ENCODE assay signal across 8 cellular contexts in the genomic region with DNA sequence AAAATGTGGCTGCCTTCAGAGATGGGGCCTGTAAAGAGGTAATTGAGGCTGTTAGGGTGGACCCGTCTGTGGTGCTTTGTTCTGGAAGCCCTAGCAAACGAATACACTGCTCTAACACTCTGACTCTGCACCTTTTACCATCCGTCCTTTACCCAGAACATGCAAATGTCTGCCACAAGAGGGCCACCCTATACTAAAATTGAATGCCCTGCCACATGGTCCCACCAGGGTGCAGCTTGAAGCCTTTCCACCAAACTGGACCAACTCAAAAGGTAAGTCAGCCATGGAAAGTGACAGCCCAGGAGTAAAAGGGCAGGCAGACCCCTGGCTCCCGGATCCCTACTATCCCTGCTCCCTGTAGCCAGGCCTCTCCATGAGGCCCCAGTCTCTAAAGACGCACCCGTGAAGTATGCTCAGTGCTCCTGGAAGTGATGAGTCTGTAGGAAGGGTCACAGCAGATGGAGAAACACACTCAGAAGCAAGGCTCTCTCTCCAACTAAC. TPM values are rescaled to one million over a fixed set of nuclear protein-coding genes. Genes with fewer than 3 reads are reported as not detected.
DNase-seq lines count a peak whose midpoint lies in the region; ATAC-seq and TF ChIP-seq lines count a peak whose summit lies in the region.

No MANE protein-coding gene starts in this region.

- no peaks in the 10 kb centered on the region for H3K79me2 ChIP-seq in mammary epithelial cell (ENCODE audit: insufficient read depth, low read length)

- no peak overlapping the region for H3K4me2 ChIP-seq in mammary epithelial cell (ENCODE audit: insufficient read depth, low read depth, low read length)

- H3K9ac ChIP-seq in mammary epithelial cell (ENCODE audit: insufficient read depth, low read length), result no peak overlapping the region

- peak; percentile 92 for TF ChIP-seq CTCF in VCaP (conservative IDR thresholded peaks at IDR 0.05)
- TF ChIP-seq CTCF in mammary epithelial cell (conservative IDR thresholded peaks at IDR 0.05 in 1 of 2, IDR thresholded peaks at IDR 0.05 in 1 of 2; ENCODE audit: extremely low read depth in 1 of 2, insufficient read depth in 1 of 2, low read depth in 1 of 2, low read length in 2 of 2), result peak; percentile 88 to 96

- peak overlapping the region; percentile 32; the same call in 1 of the 2 replicates for H3K27ac ChIP-seq in VCaP
- H3K27ac ChIP-seq in mammary epithelial cell (ENCODE audit: insufficient read depth, low read depth, low read length), result no peak overlapping the region

- peak overlapping the region; percentile 69 for H2AFZ ChIP-seq in mammary epithelial cell (ENCODE audit: low read depth, low read length)

- CTCF ChIA-PET in mammary epithelial cell (lab: Charles Lee; ENCODE audit: low non-redundant PET), result interaction anchor here (0.6 to 0.7 kb wide), 2 partner anchors 36 to 112 kb away, joined by 3 to 4 read pairs; no protein-coding TSS in a partner anchor

- no peaks in the 10 kb centered on the region for H4K20me1 ChIP-seq in mammary epithelial cell (ENCODE audit: insufficient read depth, low read length)

- DNase-seq in AG08396 (ENCODE audit: low spot score) (peak; percentile 76), NCI-H2196 treated with DMSO at 0.1 percent for 48 hours (lab: John Stamatoyannopoulos, UW; ENCODE audit: unreplicated experiment) (peak; percentile 67), mammary epithelial cell (peak; percentile 66), kidney tubule cell (ENCODE audit: low spot score) (peak; percentile 84)
- peak; percentile 74 for DNase-seq in stimulated activated CD4-positive, alpha-beta T cell treated with anti-CD3 and anti-CD28 coated beads, Interleukin-4, amount 100 ng/mL, for 24 hours

- H3K9me3 ChIP-seq in mammary epithelial cell (replicated peaks; ENCODE audit: insufficient read depth, low read length), result no peaks in the 10 kb centered on the region

- H3K4me1 ChIP-seq in mammary epithelial cell (ENCODE audit: insufficient read depth, low read length), result peaks cover 8% of the 10 kb centered on the region

- peak; percentile 67 for ATAC-seq in GM18520 (IDR thresholded peaks at IDR 0.05; ENCODE audit: unreplicated experiment)
- peak; percentile 60 for ATAC-seq in HG03108 (IDR thresholded peaks at IDR 0.05; ENCODE audit: unreplicated experiment)

- H3K27me3 ChIP-seq in mammary epithelial cell (ENCODE audit: insufficient read depth, low read length), result no peaks in the 10 kb centered on the region

- in situ Hi-C loops in mammary epithelial cell (cut with MboI; ENCODE audit: low sequenced_read_pairs in 2 of 2), result loop anchor here in 1 of 2 donors (10.0 kb wide), 1 partner anchor 68 kb away; no protein-coding TSS in a partner anchor

- 33% methylated on average over 6 of the region's 6 CpGs for WGBS in mammary epithelial cell (ENCODE audit: low coverage, missing lambda C conversion rate)

- no TSS peak for BruUV-seq in mammary epithelial cell (replicated peaks; lab: Mats Ljungman, UMichigan)

- no peaks in the 10 kb centered on the region for H3K36me3 ChIP-seq in mammary epithelial cell (ENCODE audit: insufficient read depth, low read length)

- intact Hi-C loops in mammary epithelial cell (cut with micrococcal nuclease), result loop anchor here (1.0 to 10.0 kb wide), 8 partner anchors 32 to 459 kb away; a partner anchor contains a TSS

- no peak overlapping the region for H3K4me3 ChIP-seq in mammary epithelial cell (replicated peaks in 1 of 3; ENCODE audit: insufficient read depth in 1 of 3, low read depth in 2 of 3, low read length in 3 of 3)

- dilution Hi-C loops in mammary epithelial cell (cut with HindIII; ENCODE audit: low sequenced_read_pairs), result no loop called here

RNA-seq across cellular contexts. Expression of a gene that starts 5.8 kb away (rescaled TPM):
- total RNA-seq in mammary epithelial cell, result 1 to 10 TPM; 1.3 to 3.2 TPM
- polyA plus RNA-seq in mammary epithelial cell, result 2.2 TPM
- polyA minus RNA-seq in mammary epithelial cell, result not detected

RNA-seq across cellular contexts. Expression of a gene that starts 32.9 kb away (rescaled TPM):
- total RNA-seq in mammary epithelial cell, result 100 to 1,000 TPM; 398 to 428 TPM
- 211 TPM for polyA plus RNA-seq in mammary epithelial cell
- polyA minus RNA-seq in mammary epithelial cell, result 110 TPM
